ENCODE assay signal across 21 cellular contexts in the genomic region with DNA sequence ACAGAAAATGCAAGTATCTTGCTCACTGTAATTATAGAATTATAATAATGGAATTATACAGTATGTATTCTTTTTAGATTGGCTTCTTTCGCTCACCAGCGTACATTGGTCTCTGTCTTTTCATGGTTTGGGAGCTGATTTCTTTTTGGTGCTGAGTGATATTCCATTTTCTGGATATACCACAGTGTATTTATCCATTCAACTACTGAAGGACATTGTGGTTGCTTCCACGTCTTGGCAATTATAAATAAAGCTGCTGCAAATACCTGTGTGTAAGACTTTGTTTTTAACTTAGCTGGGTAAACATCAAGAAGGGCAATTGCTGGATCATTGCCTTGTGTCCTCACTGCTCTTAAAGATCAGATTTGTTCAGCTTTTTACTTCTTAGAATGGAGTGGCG. TPM values are rescaled to one million over a fixed set of nuclear protein-coding genes. Genes with fewer than 3 reads are reported as not detected.
DNase-seq lines count a peak whose midpoint lies in the region; ATAC-seq, FAIRE-seq and TF ChIP-seq lines count a peak whose summit lies in the region.
"Had no signal": no experiment of that assay in that cellular context is flagged by ENCODE, and none has a peak within 500 bp of the region (broad histone marks: within the 10 kb centered on the region; RNA-seq: fewer than 3 reads in every experiment).

No MANE protein-coding gene starts in this region.

- DNase-seq in activated T-cell treated with anti-CD3 and anti-CD28 coated beads, Interleukin-2, amount 50 U/mL, for 24 hours, result no peak
- DNase-seq in activated T-cell treated with anti-CD3 and anti-CD28 coated beads for 4 hours, result no peak
- no peak for DNase-seq in GM12878 (ENCODE audit: low read depth, low spot score)
- DNase-seq in H1 (ENCODE audit: low read depth in 1 of 2, low spot score in 2 of 2), result no peak
- no peak for DNase-seq in RWPE1 (ENCODE audit: low spot score)
- no peak for DNase-seq in NCI-H2227 treated with DMSO at 0.1 percent for 48 hours (lab: John Stamatoyannopoulos, UW)
- no peak for DNase-seq in stimulated activated CD4-positive, alpha-beta T cell treated with anti-CD3 and anti-CD28 coated beads, Interleukin-4, amount 100 ng/mL, for 1 hour
- DNase-seq: C1 segment of cervical spinal cord; Calu3; CD4-positive, alpha-beta memory T cell; COR-L47; DMS53; DMS79 treated with DMSO at 0.1 percent for 48 hours; GF-D8; GM23248; H9; HFFc6 had no signal

- H3K18ac ChIP-seq in H1 (ENCODE audit: extremely low read depth, low read length), result no peak overlapping the region

- H3K4me3 ChIP-seq in HEK293 (ENCODE audit: low read depth, low read length) (no peak overlapping the region), GM12878 (no peak overlapping the region), H1 (ENCODE audit: extremely low read depth in 1 of 4, insufficient read depth in 2 of 4, low read depth in 3 of 4, low read length in 4 of 4) (no peak overlapping the region)
- H3K4me3 ChIP-seq: GM23248 had no signal

- H2AFZ ChIP-seq in GM12878 (ENCODE audit: control insufficient read depth, low read depth, low read length) (no peak overlapping the region), H1 (ENCODE audit: low read length) (no peak overlapping the region)
- H2AFZ ChIP-seq: GM23248 had no signal

- ATAC-seq in GM12878, result no peak
- ATAC-seq: HCT116 had no signal

- TF ChIP-seq RAD21 in GM12878 (IDR thresholded peaks at IDR 0.05; ENCODE audit: insufficient read depth, low read depth, low read length), result no peak
- no peak for TF ChIP-seq RAD21 in H1 (IDR thresholded peaks at IDR 0.05 in 1 of 2, conservative IDR thresholded peaks at IDR 0.05 in 1 of 2; ENCODE audit: low read depth in 2 of 2, low read length in 2 of 2)

- no peaks in the 10 kb centered on the region for H3K79me1 ChIP-seq in H1 (ENCODE audit: low read depth, low read length)

- WGBS in GM12878 (ENCODE audit: insufficient coverage, insufficient replicate concordance, low lambda C conversion rate, missing lambda C conversion rate), result 74% methylated on average over 4 of the region's 4 CpGs
- WGBS in H1 (ENCODE audit: extremely low coverage in 1 of 2, insufficient coverage in 1 of 2, insufficient read length in 1 of 2, insufficient replicate concordance in 2 of 2, low coverage in 1 of 2, low lambda C conversion rate in 2 of 2, missing lambda C conversion rate in 1 of 2), 2 experiments, result 67% methylated on average over 4 of the region's 4 CpGs; no CpG with 5 or more reads in 1 of the 2 experiments

- FAIRE-seq in GM12878 (lab: Jason Lieb, UNC), result peak; percentile 18
- no peak for FAIRE-seq in H1 (lab: Jason Lieb, UNC)
- FAIRE-seq: GM12892, GM19239 had no signal

- H3K79me2 ChIP-seq in GM12878 (ENCODE audit: control insufficient read depth, insufficient read depth, low read length) (peaks cover 73% of the 10 kb centered on the region), H1 (ENCODE audit: control insufficient read depth in 1 of 2, insufficient read depth in 2 of 2, low read length in 2 of 2) (peaks cover 0 to 75% of the 10 kb centered on the region in 2 experiments; a peak in 2 of 4 replicates)

- no peak overlapping the region for H4K91ac ChIP-seq in H1 (replicated peaks; ENCODE audit: insufficient read length, low read length)

- intact Hi-C loops in GM12878 (cut with micrococcal nuclease; ENCODE audit: unreplicated experiment), result no loop called here

- H4K20me1 ChIP-seq in GM12878 (ENCODE audit: control insufficient read depth, insufficient read depth) (peaks cover 1% of the 10 kb centered on the region; the same call in 1 of the 2 replicates), H1 (replicated peaks in 1 of 2; ENCODE audit: control insufficient read depth in 1 of 2, insufficient read depth in 2 of 2, low read length in 2 of 2) (peaks cover under 1 to 1% of the 10 kb centered on the region in 2 experiments)

- RAD21 ChIA-PET in GM12878 (lab: Charles Lee; ENCODE audit: unreplicated experiment), result interaction anchor here (1.0 to 1.6 kb wide), 3 partner anchors 26 to 146 kb away, joined by 3 to 6 read pairs (median 4); no protein-coding TSS in a partner anchor

- H3K4me1 ChIP-seq in HEK293 (ENCODE audit: control insufficient read depth, insufficient read depth, low read length) (peaks cover 2% of the 10 kb centered on the region; the same call in 1 of the 2 replicates), GM12878 (ENCODE audit: control insufficient read depth, insufficient read depth, low read length) (no peaks in the 10 kb centered on the region), H1 (replicated peaks in 1 of 4; ENCODE audit: control insufficient read depth in 3 of 4, insufficient read depth in 4 of 4, low read length in 3 of 4) (no peaks in the 10 kb centered on the region)

- CTCF ChIA-PET in HEK293 (lab: Yijun Ruan, JAX) (interaction anchor here (0.6 kb wide), 1 partner anchor 9 kb away, joined by 3 read pairs; no protein-coding TSS in a partner anchor), GM12878 (lab: Yijun Ruan, JAX) (interaction anchor here (1.0 to 2.4 kb wide), 3 partner anchors 10 to 22 kb away, joined by 3 to 11 read pairs (median 4); no protein-coding TSS in a partner anchor), H1 (lab: Charles Lee; ENCODE audit: partially characterized antibody) (interaction anchor here (0.6 to 2.3 kb wide), 2 partner anchors 54 to 59 kb away, joined by 3 to 9 read pairs; a partner anchor contains a TSS), RWPE1 (lab: Yijun Ruan, JAX) (interaction anchor here (0.7 kb wide), 1 partner anchor 99 kb away, joined by 4 read pairs; no protein-coding TSS in a partner anchor)

- in situ Hi-C loops in GM12878 (cut with MboI), result no loop called here

- H3K56ac ChIP-seq in H1 (replicated peaks; ENCODE audit: insufficient read length, low read depth, low read length), result no peak overlapping the region

- H3K23ac ChIP-seq in H1 (ENCODE audit: insufficient read length), result no peak overlapping the region

- H3K27ac Mint-ChIP-seq in activated T-cell treated with anti-CD3 and anti-CD28 coated beads, Interleukin-2, amount 50 U/mL, for 24 hours, result peak overlapping the region; percentile 5
- H3K27ac Mint-ChIP-seq: H9, HFFc6 had no signal

- no peak overlapping the region for H2BK12ac ChIP-seq in H1 (ENCODE audit: low read depth, low read length)

- H3K27ac ChIP-seq in HEK293 (ENCODE audit: extremely low read depth, low read depth, low read length) (no peak overlapping the region), GM12878 (ENCODE audit: control insufficient read depth, insufficient read depth) (no peak overlapping the region), H1 (ENCODE audit: low read depth, low read length) (no peak overlapping the region), RWPE1 (no peak overlapping the region)
- H3K27ac ChIP-seq: GM23248 had no signal

- H3K4me3 Mint-ChIP-seq in activated T-cell treated with anti-CD3 and anti-CD28 coated beads, Interleukin-2, amount 50 U/mL, for 24 hours, result no peak overlapping the region
- H3K4me3 Mint-ChIP-seq: H9, HFFc6 had no signal

- no peaks in the 10 kb centered on the region for H3K9me3 Mint-ChIP-seq in activated T-cell treated with anti-CD3 and anti-CD28 coated beads, Interleukin-2, amount 50 U/mL, for 24 hours
- H3K9me3 Mint-ChIP-seq: CD4-positive, alpha-beta memory T cell; HFFc6 had no signal

- no peak overlapping the region for H3K9ac ChIP-seq in GM12878 (ENCODE audit: control insufficient read depth, insufficient read depth, low read length)
- H3K9ac ChIP-seq in H1 (replicated peaks in 1 of 4; ENCODE audit: extremely low read depth in 1 of 4, low read depth in 3 of 4, low read length in 3 of 4), result no peak overlapping the region
- H3K9ac ChIP-seq: GM23248 had no signal

- H3K36me3 ChIP-seq in HEK293 (ENCODE audit: control insufficient read depth in 2 of 2, insufficient read depth in 1 of 2, low read length in 2 of 2) (peaks cover 0 to 3% of the 10 kb centered on the region in 2 experiments; a peak in 1 of 3 replicates), GM12878 (ENCODE audit: control insufficient read depth in 2 of 2, insufficient read depth in 2 of 2, low read length in 1 of 2) (peaks cover 0 to 4% of the 10 kb centered on the region in 2 experiments; a peak in 1 of 4 replicates), H1 (ENCODE audit: control insufficient read depth in 2 of 4, insufficient read depth in 4 of 4, low read length in 3 of 4) (peaks cover 0 to 4% (median 0%) of the 10 kb centered on the region in 4 experiments; a peak in 1 of 8 replicates)

- no peak overlapping the region for H2BK120ac ChIP-seq in H1 (replicated peaks; ENCODE audit: low read depth, low read length)

- no peaks in the 10 kb centered on the region for H3K27me3 Mint-ChIP-seq in activated T-cell treated with anti-CD3 and anti-CD28 coated beads, Interleukin-2, amount 50 U/mL, for 24 hours
- H3K27me3 Mint-ChIP-seq: CD4-positive, alpha-beta memory T cell had no signal

- POLR2A ChIA-PET in HEK293 (lab: Yijun Ruan, JAX), result interaction anchor here (1.2 kb wide), 1 partner anchor 55 kb away, joined by 4 read pairs; a partner anchor contains a TSS
- POLR2A ChIA-PET in GM12878 (lab: Charles Lee), result interaction anchor here (0.6 to 1.0 kb wide), 2 partner anchors 52 to 516 kb away, joined by 3 to 5 read pairs; no protein-coding TSS in a partner anchor
- POLR2A ChIA-PET in H1 (lab: Charles Lee; ENCODE audit: partially characterized antibody), result no interaction called here
- POLR2A ChIA-PET in RWPE1 (lab: Yijun Ruan, JAX; ENCODE audit: low non-redundant PET), result no interaction called here

- BruUV-seq in GM12878 (replicated peaks; lab: Mats Ljungman, UMichigan), result no TSS peak

- no peak overlapping the region for H4K5ac ChIP-seq in H1 (ENCODE audit: insufficient read length, low read depth, low read length)

- peaks cover 72% of the 10 kb centered on the region for H3K4me1 Mint-ChIP-seq in activated T-cell treated with anti-CD3 and anti-CD28 coated beads, Interleukin-2, amount 50 U/mL, for 24 hours (ENCODE audit: low read depth)

- no peaks in the 10 kb centered on the region for H3K23me2 ChIP-seq in H1 (ENCODE audit: low read depth, low read length)

- H2BK20ac ChIP-seq in H1 (ENCODE audit: low read length), result no peak overlapping the region

- TF ChIP-seq CTCF in HEK293 (tag by site-specific recombination; IDR thresholded peaks at IDR 0.05) (no peak), GM12878 (IDR thresholded peaks at IDR 0.05 in 2 of 3, conservative IDR thresholded peaks at IDR 0.05 in 1 of 3; ENCODE audit: control insufficient read depth in 2 of 3, extremely low read depth in 1 of 3, insufficient read depth in 1 of 3, low read depth in 3 of 3, low read length in 3 of 3) (no peak), H1 (IDR thresholded peaks at IDR 0.05; ENCODE audit: control extremely low read depth in 1 of 3, insufficient read depth in 1 of 3, low read depth in 1 of 3, low read length in 3 of 3) (no peak), RWPE1 (conservative IDR thresholded peaks at IDR 0.05; ENCODE audit: low read depth) (no peak)

- H3K4me2 ChIP-seq in GM12878 (ENCODE audit: control insufficient read depth, insufficient read depth) (no peak overlapping the region), H1 (ENCODE audit: insufficient read depth in 1 of 2, low read depth in 2 of 2, low read length in 2 of 2) (no peak overlapping the region)

- H3K4ac ChIP-seq in H1 (replicated peaks; ENCODE audit: insufficient read length, low read depth, low read length), result no peak overlapping the region

- no peak overlapping the region for H2AK5ac ChIP-seq in H1 (ENCODE audit: low read depth, low read length)

- TF ChIP-seq POLR2A in GM12878 (IDR thresholded peaks at IDR 0.05; ENCODE audit: low read depth, low read length) (no peak), H1 (IDR thresholded peaks at IDR 0.05; ENCODE audit: control extremely low read depth in 1 of 2, low read depth in 2 of 2, low read length in 2 of 2) (no peak)

- H2BK15ac ChIP-seq in H1 (ENCODE audit: low read length), result no peak overlapping the region

- peaks cover 65% of the 10 kb centered on the region for H3K36me3 Mint-ChIP-seq in activated T-cell treated with anti-CD3 and anti-CD28 coated beads, Interleukin-2, amount 50 U/mL, for 24 hours (ENCODE audit: low read depth)

- H3K9me3 ChIP-seq in HEK293 (ENCODE audit: control insufficient read depth, insufficient read depth, low read depth, low read length) (no peaks in the 10 kb centered on the region), GM12878 (replicated peaks; ENCODE audit: control insufficient read depth, insufficient read depth, low read length) (no peaks in the 10 kb centered on the region; the same call in 1 of the 3 replicates), H1 (ENCODE audit: insufficient read depth in 2 of 2, low read depth in 1 of 2, low read length in 1 of 2) (0 out of 4 replicates have a peak, but pooled peaks cover 0 to 5% of the 10 kb centered on the region in 2 experiments)

- no peak overlapping the region for H4K8ac ChIP-seq in H1 (ENCODE audit: extremely low read depth, insufficient read depth, low read length)

- no peak overlapping the region for H2BK5ac ChIP-seq in H1 (ENCODE audit: low read depth, low read length)

- no peak for TF ChIP-seq EP300 in GM12878 (IDR thresholded peaks at IDR 0.05; ENCODE audit: borderline replicate concordance in 1 of 2, control insufficient read depth in 1 of 2, low read depth in 2 of 2, low read length in 2 of 2)
- no peak for TF ChIP-seq EP300 in H1 (IDR thresholded peaks at IDR 0.05; ENCODE audit: borderline replicate concordance in 1 of 2, low read depth in 2 of 2, low read length in 2 of 2)

- no peak overlapping the region for H3K14ac ChIP-seq in H1 (ENCODE audit: insufficient read length)

- SMC1A ChIA-PET in GM12878 (lab: Charles Lee; ENCODE audit: uncharacterized antibody, unreplicated experiment), result interaction anchor here (0.7 to 1.7 kb wide), 10 partner anchors 9 to 160 kb away, joined by 3 to 7 read pairs (median 3); no protein-coding TSS in a partner anchor

- no peaks in the 10 kb centered on the region for H3K27me3 ChIP-seq in GM12878 (replicated peaks in 1 of 2; ENCODE audit: control insufficient read depth in 2 of 2, insufficient read depth in 2 of 2, low read length in 1 of 2)
- no peaks in the 10 kb centered on the region for H3K27me3 ChIP-seq in H1 (replicated peaks in 1 of 4; ENCODE audit: control insufficient read depth in 3 of 4, extremely low read depth in 1 of 4, insufficient read depth in 3 of 4, low read length in 3 of 4)

RNA-seq across cellular contexts. Expression of a gene that starts 55.3 kb away (rescaled TPM):
- 441 and 485 TPM in 2 replicates for total RNA-seq in GM12878 (2013; cell fraction: nucleolus; rRNA removed)
- 176 and 273 TPM in 2 replicates for total RNA-seq in GM12878 (2014; rRNA removed)
- 432 and 434 TPM in 2 replicates for total RNA-seq in GM12878 (2014; rRNA removed; fragmentation: Illumina TruSeq; extraction: Trizol)
- 247 and 255 TPM in 2 replicates for total RNA-seq in GM12878 (2021)
- 160 TPM for polyA plus RNA-seq in GM12878 (2011; ENCODE audit: low read depth)
- 442 and 688 TPM in 2 replicates for polyA plus RNA-seq in GM12878 (2011; rRNA removed)
- polyA plus RNA-seq in GM12878 (2011; cell fraction: cytosol; rRNA removed), result 101 and 128 TPM in 2 replicates
- 104 and 113 TPM in 2 replicates for polyA plus RNA-seq in GM12878 (2011; cell fraction: nucleus; rRNA removed)
- polyA plus RNA-seq in GM12878 (2012), result 292 and 321 TPM in 2 replicates
- 433 and 634 TPM in 2 replicates for polyA plus RNA-seq in GM12878 (2014; fragmentation: Illumina TruSeq; extraction: Trizol)
- 100 to 1,000 TPM; 770 to 787 TPM for polyA plus RNA-seq in GM12878 (2014; fragmentation: Nextera tagmentation; extraction: Ambion mirVana)
- 200 and 244 TPM in 2 replicates for polyA plus RNA-seq in GM12878 (2014; rRNA removed)
- 100 to 1,000 TPM; 448 to 466 TPM for polyA plus RNA-seq in GM12878 (2016; fragmentation: Nextera tagmentation; extraction: Ambion mirVana)
- 121 and 263 TPM in 2 replicates for polyA minus RNA-seq in GM12878 (2011; rRNA and poly(A)+ RNA removed)
- 76.6 and 86.1 TPM in 2 replicates for polyA minus RNA-seq in GM12878 (2011; cell fraction: cytosol; rRNA and poly(A)+ RNA removed)
- 103 and 156 TPM in 2 replicates for polyA minus RNA-seq in GM12878 (2011; cell fraction: nucleus; rRNA and poly(A)+ RNA removed)
- total RNA-seq in H1 (2021; fragmentation: NEBNext Ultra II Directional; extraction: Animal tissue kit (Norgen Biotek cat#: 25700)), result 177 and 183 TPM in 2 replicates
- polyA plus RNA-seq in H1 (2011; rRNA removed), result 36.6 and 85.3 TPM in 2 replicates
- polyA plus RNA-seq in H1 (2011; cell fraction: cytosol; rRNA removed), result 98.4 TPM
- polyA plus RNA-seq in H1 (2011; cell fraction: nucleus; rRNA removed), result 20.1 TPM
- 93.7 to 256 TPM (median 114 TPM) in 4 replicates for polyA plus RNA-seq in H1 (2012, experiment 1 of 2)
- polyA plus RNA-seq in H1 (2012, experiment 2 of 2), result 18.3 TPM
- 128 TPM for polyA plus RNA-seq in H1 (2013, experiment 1 of 2)
- 131 TPM for polyA plus RNA-seq in H1 (2013, experiment 2 of 2)
- 79.6 and 117 TPM in 2 replicates for polyA minus RNA-seq in H1 (2011; rRNA and poly(A)+ RNA removed)
- polyA minus RNA-seq in H1 (2011; cell fraction: cytosol; rRNA and poly(A)+ RNA removed), result 43.0 TPM
- polyA minus RNA-seq in H1 (2011; cell fraction: nucleus; rRNA and poly(A)+ RNA removed), result 86.5 TPM

Comparison
In these comparisons a context has a peak if more than half of its experiments do, and no peak if none do; other contexts are left out.
1. POLR2A ChIA-PET loops: an anchor here in HEK293 (1.2 kb wide) and GM12878 (0.6 to 1.0 kb wide); none called in H1 and RWPE1.